ENCODE assay signal across 10 cellular contexts in genomic region chr9:127935765-127936221, GRCh38. TPM values are rescaled to one million over a fixed set of nuclear protein-coding genes. Genes with fewer than 3 reads are reported as not detected.
DNase-seq lines count a peak whose midpoint lies in the region; ATAC-seq and TF ChIP-seq lines count a peak whose summit lies in the region.
"Had no signal": no experiment of that assay in that cellular context is flagged by ENCODE, and none has a peak within 500 bp of the region (broad histone marks: within the 10 kb centered on the region; RNA-seq: fewer than 3 reads in every experiment).

No MANE protein-coding gene starts in this region.

- H3K4me3 Mint-ChIP-seq in natural killer cell: peak overlapping the region; percentile 68

- H3K9ac ChIP-seq in NT2/D1 (ENCODE audit: insufficient read length, low read depth): peak overlapping the region; percentile 96
- H3K9ac ChIP-seq in adipocyte (ENCODE audit: low read length): peak overlapping the region; percentile 94

- H3K36me3 Mint-ChIP-seq in natural killer cell: no peaks in the 10 kb centered on the region

- intact Hi-C loops in natural killer cell (cut with micrococcal nuclease): no loop called here

- H3K27ac Mint-ChIP-seq in natural killer cell: peak overlapping the region; percentile 4 to 92

- H3K4me1 Mint-ChIP-seq in natural killer cell: peaks cover 37 to 47% of the 10 kb centered on the region in 2 donors

- H3K36me3 ChIP-seq in GM06990 (ENCODE audit: control insufficient read depth, insufficient read depth, low read length) (peaks cover 1% of the 10 kb centered on the region), NT2/D1 (ENCODE audit: insufficient read depth, insufficient read length, low read length) (peaks cover 33% of the 10 kb centered on the region), adipocyte (ENCODE audit: control insufficient read depth, insufficient read depth, low read length, severe bottlenecking) (peaks cover 5% of the 10 kb centered on the region)

- no peaks in the 10 kb centered on the region for H3K9me3 Mint-ChIP-seq in natural killer cell

- no peaks in the 10 kb centered on the region for H3K9me3 ChIP-seq in NT2/D1 (ENCODE audit: insufficient read depth, low read length)
- H3K9me3 ChIP-seq in adipocyte (ENCODE audit: control insufficient read depth, low read length): no peaks in the 10 kb centered on the region

- H3K4me1 ChIP-seq in NT2/D1 (ENCODE audit: insufficient read depth, insufficient read length): peaks cover 17% of the 10 kb centered on the region
- peaks cover 38% of the 10 kb centered on the region for H3K4me1 ChIP-seq in adipocyte (ENCODE audit: control insufficient read depth, insufficient read depth, low read length)

- H3K27me3 ChIP-seq in GM06990 (replicated peaks; ENCODE audit: control insufficient read depth, insufficient read depth, low read length) (no peaks in the 10 kb centered on the region), NT2/D1 (ENCODE audit: insufficient read depth, insufficient read length) (no peaks in the 10 kb centered on the region), adipocyte (replicated peaks; ENCODE audit: control insufficient read depth, insufficient read depth, low read length) (no peaks in the 10 kb centered on the region)

- peak overlapping the region; percentile 92 for H3K4me3 ChIP-seq in GM06990 (replicated peaks; ENCODE audit: low read depth, low read length)
- peak overlapping the region; percentile 9 for H3K4me3 ChIP-seq in NT2/D1 (ENCODE audit: insufficient read length, low read depth)
- peak overlapping the region; percentile 93 for H3K4me3 ChIP-seq in adipocyte (ENCODE audit: low read length)

- no peak for TF ChIP-seq CTCF in GM06990 (IDR thresholded peaks at IDR 0.05; ENCODE audit: insufficient read depth, low read length, poor library complexity, severe bottlenecking)
- TF ChIP-seq CTCF in natural killer cell (IDR thresholded peaks at IDR 0.05): no peak

- H3K27me3 Mint-ChIP-seq in natural killer cell (ENCODE audit: low read depth in 2 of 2): no peaks in the 10 kb centered on the region

- DNase-seq in GM06990 (ENCODE audit: extremely low read depth, insufficient read length) (no peak), NT2/D1 (ENCODE audit: low read depth, low spot score) (no peak), adipocyte (ENCODE audit: low read depth) (no peak), natural killer cell (no peak)
- DNase-seq: H7, NCI-H774 had no signal

- ATAC-seq in natural killer cell (no peak), HG03469 (IDR thresholded peaks at IDR 0.05; ENCODE audit: unreplicated experiment) (no peak), GM19035 (IDR thresholded peaks at IDR 0.05; ENCODE audit: unreplicated experiment) (no peak), HG02588 (IDR thresholded peaks at IDR 0.05; ENCODE audit: unreplicated experiment) (no peak), GM19328 (IDR thresholded peaks at IDR 0.05; ENCODE audit: unreplicated experiment) (no peak)

RNA-seq across cellular contexts. Expression of gene DPM2, which starts 1.9 kb away (rescaled TPM):
- total RNA-seq in natural killer cell: 10 to 100 TPM; 22.9 to 31.4 (median 24.1) TPM

RNA-seq across cellular contexts. Expression of gene PIP5KL1, which starts 5.2 kb away (rescaled TPM):
- total RNA-seq in natural killer cell: 1 to 10 TPM in 1 of 3 donors, under 1 TPM in 2; 0.52 to 1.4 (median 0.97) TPM

RNA-seq across cellular contexts. Expression of gene ST6GALNAC4, which starts 19.0 kb away (rescaled TPM):
- total RNA-seq in natural killer cell: 10 to 100 TPM; 18.8 to 33.0 (median 20.4) TPM

RNA-seq across cellular contexts. Expression of gene ST6GALNAC6, which starts 36.4 kb away (rescaled TPM):
- 100 to 1,000 TPM; 120 to 148 (median 127) TPM for total RNA-seq in natural killer cell

RNA-seq across cellular contexts. Expression of gene EEIG1, which starts 45.0 kb away (rescaled TPM):
- total RNA-seq in natural killer cell: 10 to 100 TPM; 10.3 to 36.0 (median 28.2) TPM

Comparison
In these comparisons a context has a peak if more than half of its experiments do, and no peak if none do; other contexts are left out.
1. H3K4me3 ChIP-seq: peak in every context shown above with its lines; median percentile 93 in adipocyte; 92 in GM06990; 9 in NT2/D1.